8 cellular contexts compared by ENCODE assay signal in genomic region chr17:40648326-40648968, GRCh38. TPM values are rescaled to one million over a fixed set of nuclear protein-coding genes. Genes with fewer than 3 reads are reported as not detected.
DNase-seq lines count a peak whose midpoint lies in the region; ATAC-seq, FAIRE-seq and TF ChIP-seq lines count a peak whose summit lies in the region.
"Had no signal": no experiment of that assay in that cellular context is flagged by ENCODE, and none has a peak within 500 bp of the region (broad histone marks: within the 10 kb centered on the region; RNA-seq: fewer than 3 reads in every experiment).

No MANE protein-coding gene starts in this region.

- DNase-seq in GM23338 (ENCODE audit: low spot score) (peak; percentile 55), NCI-H2171 treated with DMSO at 0.1 percent for 48 hours (lab: John Stamatoyannopoulos, UW) (peak; percentile 40), GM12878 (ENCODE audit: low read depth, low spot score) (no peak), NK-92 (lab: John Stamatoyannopoulos, UW; ENCODE audit: unreplicated experiment) (no peak)
- no peak for DNase-seq in stimulated activated naive B cell treated with anti-CD40 and anti-IgM and Interleukin-4, amounts not matched to agents 10 μg/mL and 1 μg/mL and 100 μg/mL, for 72 hours

- H3K9me2 ChIP-seq in GM23338 (ENCODE audit: insufficient read depth): no peaks in the 10 kb centered on the region

- H3K36me3 ChIP-seq in GM23338 (ENCODE audit: insufficient read depth): peaks cover 8% of the 10 kb centered on the region; the same call in 1 of the 2 replicates
- no peaks in the 10 kb centered on the region for H3K36me3 ChIP-seq in GM12878 (ENCODE audit: control insufficient read depth in 2 of 2, insufficient read depth in 2 of 2, low read length in 1 of 2)
- H3K36me3 ChIP-seq in iPS-20b (ENCODE audit: insufficient read depth, low read depth, low read length): peaks cover 21% of the 10 kb centered on the region

- SMC1A ChIA-PET in GM12878 (lab: Charles Lee; ENCODE audit: uncharacterized antibody, unreplicated experiment): interaction anchor here (0.7 to 1.4 kb wide), 4 partner anchors 24 to 31 kb away, joined by 3 to 4 read pairs (median 4); no protein-coding TSS in a partner anchor

- H3K36me3 Mint-ChIP-seq in GM23338 (ENCODE audit: low read depth): peaks cover 18% of the 10 kb centered on the region
- peaks cover 10 to 15% of the 10 kb centered on the region in 2 donors for H3K36me3 Mint-ChIP-seq in stimulated activated naive B cell treated with anti-CD40 and anti-IgM and Interleukin-4, amounts not matched to agents 10 μg/mL and 1 μg/mL and 100 μg/mL, for 72 hours

- no peaks in the 10 kb centered on the region for H3F3A ChIP-seq in GM23338 (replicated peaks; ENCODE audit: low read depth)

- no peak for FAIRE-seq in GM12878 (lab: Jason Lieb, UNC)

- TF ChIP-seq RAD21 in GM12878 (IDR thresholded peaks at IDR 0.05; ENCODE audit: insufficient read depth, low read depth, low read length): no peak

- 11% methylated on average over 33 of the region's 33 CpGs for WGBS in GM12878 (ENCODE audit: insufficient coverage, insufficient replicate concordance, low lambda C conversion rate, missing lambda C conversion rate)

- no peaks in the 10 kb centered on the region for H3K27me3 ChIP-seq in GM23338 (ENCODE audit: insufficient read depth)
- no peaks in the 10 kb centered on the region for H3K27me3 ChIP-seq in GM12878 (replicated peaks in 1 of 2; ENCODE audit: control insufficient read depth in 2 of 2, insufficient read depth in 2 of 2, low read length in 1 of 2)
- H3K27me3 ChIP-seq in iPS-20b (ENCODE audit: insufficient read depth, low read length): peaks cover 5% of the 10 kb centered on the region; the same call in 1 of the 2 replicates

- H4K20me1 ChIP-seq in GM23338 (replicated peaks; ENCODE audit: insufficient read depth) (no peaks in the 10 kb centered on the region), GM12878 (ENCODE audit: control insufficient read depth, insufficient read depth) (no peaks in the 10 kb centered on the region)

- peak overlapping the region; percentile 97 for H3K27ac ChIP-seq in GM23338 (ENCODE audit: low read depth)
- H3K27ac ChIP-seq in GM12878 (ENCODE audit: control insufficient read depth, insufficient read depth): peak overlapping the region; percentile 98
- peak overlapping the region; percentile 95 for H3K27ac ChIP-seq in iPS-20b (ENCODE audit: low read length)

- TF ChIP-seq CTCF in GM23338 (conservative IDR thresholded peaks at IDR 0.05; ENCODE audit: low read depth in 2 of 2) (no peak), GM12878 (IDR thresholded peaks at IDR 0.05 in 2 of 3, conservative IDR thresholded peaks at IDR 0.05 in 1 of 3; ENCODE audit: control insufficient read depth in 2 of 3, extremely low read depth in 1 of 3, insufficient read depth in 1 of 3, low read depth in 3 of 3, low read length in 3 of 3) (no peak)

- H2AFZ ChIP-seq in GM23338 (peak overlapping the region; percentile 96), GM12878 (ENCODE audit: control insufficient read depth, low read depth, low read length) (peak overlapping the region; percentile 96)

- H3K4me1 Mint-ChIP-seq in GM23338: peaks cover 8% of the 10 kb centered on the region; the same call in 2 of the 3 replicates
- peaks cover 11 to 26% of the 10 kb centered on the region in 2 donors for H3K4me1 Mint-ChIP-seq in stimulated activated naive B cell treated with anti-CD40 and anti-IgM and Interleukin-4, amounts not matched to agents 10 μg/mL and 1 μg/mL and 100 μg/mL, for 72 hours

- RAD21 ChIA-PET in GM12878 (lab: Charles Lee; ENCODE audit: unreplicated experiment): interaction anchor here (0.7 to 4.4 kb wide), 3 partner anchors 23 to 143 kb away, joined by 3 to 37 read pairs (median 16); no protein-coding TSS in a partner anchor

- no peak for TF ChIP-seq EP300 in GM12878 (IDR thresholded peaks at IDR 0.05; ENCODE audit: borderline replicate concordance in 1 of 2, control insufficient read depth in 1 of 2, low read depth in 2 of 2, low read length in 2 of 2)

- POLR2A ChIA-PET in GM12878 (lab: Charles Lee): interaction anchor here (0.6 to 1.1 kb wide), 2 partner anchors 33 to 85 kb away, joined by 3 to 5 read pairs; no protein-coding TSS in a partner anchor

- no peak; the same call in 1 of the 2 replicates for TF ChIP-seq POLR2A in GM12878 (IDR thresholded peaks at IDR 0.05; ENCODE audit: low read depth, low read length)

- H3K4me1 ChIP-seq in GM23338 (ENCODE audit: insufficient read depth) (peaks cover 6% of the 10 kb centered on the region; the same call in 1 of the 2 replicates), GM12878 (ENCODE audit: control insufficient read depth, insufficient read depth, low read length) (no peaks in the 10 kb centered on the region), iPS-20b (ENCODE audit: insufficient read depth, low read length) (peaks cover 13% of the 10 kb centered on the region)

- H3K4me3 ChIP-seq in GM08714 (ENCODE audit: low read length) (peak overlapping the region; percentile 91), GM23338 (peak overlapping the region; percentile 90), GM12878 (peak overlapping the region; percentile 89), iPS-20b (ENCODE audit: low read length) (peak overlapping the region; percentile 100)

- in situ Hi-C loops in GM12878 (cut with MboI): no loop called here

- CTCF ChIA-PET in GM12878 (lab: Yijun Ruan, JAX): interaction anchor here (0.6 to 5.8 kb wide), 4 partner anchors 8 to 142 kb away, joined by 3 to 36 read pairs (median 4); no protein-coding TSS in a partner anchor

- peak overlapping the region; percentile 83 for H3K4me2 ChIP-seq in GM23338
- peak overlapping the region; percentile 75 for H3K4me2 ChIP-seq in GM12878 (ENCODE audit: control insufficient read depth, insufficient read depth)

- peak overlapping the region; percentile 95 for H3K9ac ChIP-seq in GM12878 (ENCODE audit: control insufficient read depth, insufficient read depth, low read length)
- H3K9ac ChIP-seq in iPS-20b (ENCODE audit: low read depth, low read length): peak overlapping the region; percentile 100

- intact Hi-C loops in GM12878 (cut with micrococcal nuclease; ENCODE audit: unreplicated experiment): loop anchor here (5.0 kb wide), 1 partner anchor 79 kb away; no protein-coding TSS in a partner anchor

- H3K27ac Mint-ChIP-seq in GM23338: peak overlapping the region; percentile 100
- peak overlapping the region; percentile 100 for H3K27ac Mint-ChIP-seq in stimulated activated naive B cell treated with anti-CD40 and anti-IgM and Interleukin-4, amounts not matched to agents 10 μg/mL and 1 μg/mL and 100 μg/mL, for 72 hours

- TSS peak; percentile 88 for BruUV-seq in GM12878 (replicated peaks; lab: Mats Ljungman, UMichigan)

- H3K79me2 ChIP-seq in GM23338 (replicated peaks; ENCODE audit: insufficient read depth) (peaks cover 40% of the 10 kb centered on the region), GM12878 (ENCODE audit: control insufficient read depth, insufficient read depth, low read length) (peaks cover 37% of the 10 kb centered on the region)

- ATAC-seq in GM23338 (peak; percentile 57), GM12878 (peak; percentile 44)
- ATAC-seq in stimulated activated naive B cell treated with anti-CD40 and anti-IgM and Interleukin-4, amounts not matched to agents 10 μg/mL and 1 μg/mL and 100 μg/mL, for 72 hours (replicated peaks): peak; percentile 33 to 38

- peak overlapping the region; percentile 83 for H3K4me3 Mint-ChIP-seq in GM23338
- H3K4me3 Mint-ChIP-seq in stimulated activated naive B cell treated with anti-CD40 and anti-IgM and Interleukin-4, amounts not matched to agents 10 μg/mL and 1 μg/mL and 100 μg/mL, for 72 hours: peak overlapping the region; percentile 92 to 95

- H3K27me3 Mint-ChIP-seq in GM23338 (ENCODE audit: insufficient read depth, low read depth, poor library complexity): no peaks in the 10 kb centered on the region
- H3K27me3 Mint-ChIP-seq in stimulated activated naive B cell treated with anti-CD40 and anti-IgM and Interleukin-4, amounts not matched to agents 10 μg/mL and 1 μg/mL and 100 μg/mL, for 72 hours: no peaks in the 10 kb centered on the region

- H3K9me3 Mint-ChIP-seq in GM23338: no peaks in the 10 kb centered on the region
- no peaks in the 10 kb centered on the region for H3K9me3 Mint-ChIP-seq in stimulated activated naive B cell treated with anti-CD40 and anti-IgM and Interleukin-4, amounts not matched to agents 10 μg/mL and 1 μg/mL and 100 μg/mL, for 72 hours

- H3K9me3 ChIP-seq in GM12878 (replicated peaks; ENCODE audit: control insufficient read depth, insufficient read depth, low read length): no peaks in the 10 kb centered on the region
- H3K9me3 ChIP-seq in iPS-20b (ENCODE audit: insufficient read depth, low read depth, low read length): no peaks in the 10 kb centered on the region

RNA-seq across cellular contexts. Expression of gene SMARCE1, which starts 0.8 kb away (rescaled TPM):
- total RNA-seq in GM23338 (2014; rRNA removed; shearing (Covaris generic)): 77.6 and 101 TPM in 2 replicates
- polyA plus RNA-seq in GM23338 (2016; fragmentation: Nextera tagmentation; extraction: Ambion mirVana) (230 and 258 TPM in 2 replicates), GM12878 (2011; rRNA removed) (87.9 and 109 TPM in 2 replicates), GM12878 (2014; fragmentation: Illumina TruSeq; extraction: Trizol) (171 and 201 TPM in 2 replicates), GM12878 (2014; fragmentation: Nextera tagmentation; extraction: Ambion mirVana) (100 to 1,000 TPM; 124 to 145 TPM), GM12878 (2014; rRNA removed) (92.9 and 95.7 TPM in 2 replicates), GM12878 (2016; fragmentation: Nextera tagmentation; extraction: Ambion mirVana) (100 to 1,000 TPM; 184 to 191 TPM)
- 209 and 233 TPM in 2 replicates for total RNA-seq in GM12878 (2013; cell fraction: nucleolus; rRNA removed)
- total RNA-seq in GM12878 (2014; rRNA removed) (91.5 and 109 TPM in 2 replicates), GM12878 (2014; rRNA removed; fragmentation: Illumina TruSeq; extraction: Trizol) (137 and 141 TPM in 2 replicates), GM12878 (2021) (114 and 123 TPM in 2 replicates)
- 58.9 TPM for polyA plus RNA-seq in GM12878 (2011; ENCODE audit: low read depth)
- polyA plus RNA-seq in GM12878 (2011; cell fraction: cytosol; rRNA removed): 35.1 and 38.7 TPM in 2 replicates
- 55.5 and 60.3 TPM in 2 replicates for polyA plus RNA-seq in GM12878 (2011; cell fraction: nucleus; rRNA removed)
- polyA plus RNA-seq in GM12878 (2012): 72.6 and 83.4 TPM in 2 replicates
- 44.1 and 64.2 TPM in 2 replicates for polyA minus RNA-seq in GM12878 (2011; rRNA and poly(A)+ RNA removed)
- 21.4 and 21.6 TPM in 2 replicates for polyA minus RNA-seq in GM12878 (2011; cell fraction: cytosol; rRNA and poly(A)+ RNA removed)
- 84.5 and 113 TPM in 2 replicates for polyA minus RNA-seq in GM12878 (2011; cell fraction: nucleus; rRNA and poly(A)+ RNA removed)

RNA-seq across cellular contexts. Expression of gene KRT222, which starts 16.5 kb away (rescaled TPM):
- total RNA-seq in GM23338 (2014; rRNA removed; shearing (Covaris generic)): 0.12 TPM in 1 of 2 replicates, not detected in the other
- polyA plus RNA-seq in GM23338 (2016; fragmentation: Nextera tagmentation; extraction: Ambion mirVana) (0.49 TPM in 1 of 2 replicates, not detected in the other), GM12878 (2011; rRNA removed) (6.4 and 10.6 TPM in 2 replicates), GM12878 (2014; fragmentation: Illumina TruSeq; extraction: Trizol) (0.44 and 1.1 TPM in 2 replicates), GM12878 (2014; fragmentation: Nextera tagmentation; extraction: Ambion mirVana) (under 1 TPM; 0.74 to 0.95 TPM), GM12878 (2014; rRNA removed) (0.20 and 0.32 TPM in 2 replicates), GM12878 (2016; fragmentation: Nextera tagmentation; extraction: Ambion mirVana) (under 1 TPM in 1 of 2 experiments, not detected in 1; 0.31 TPM)
- total RNA-seq in GM12878 (2013; cell fraction: nucleolus; rRNA removed): 0.39 TPM in 1 of 2 replicates, not detected in the other
- total RNA-seq in GM12878 (2014; rRNA removed) (0.51 and 0.60 TPM in 2 replicates), GM12878 (2014; rRNA removed; fragmentation: Illumina TruSeq; extraction: Trizol) (0.37 and 0.54 TPM in 2 replicates), GM12878 (2021) (0.08 and 0.21 TPM in 2 replicates)
- not detected for polyA plus RNA-seq in GM12878 (2011; ENCODE audit: low read depth)
- polyA plus RNA-seq in GM12878 (2011; cell fraction: cytosol; rRNA removed): 1.6 and 2.3 TPM in 2 replicates
- polyA plus RNA-seq in GM12878 (2011; cell fraction: nucleus; rRNA removed): 1.9 and 2.4 TPM in 2 replicates
- polyA plus RNA-seq in GM12878 (2012): not detected in 2 replicates
- 0.93 and 0.95 TPM in 2 replicates for polyA minus RNA-seq in GM12878 (2011; rRNA and poly(A)+ RNA removed)
- 0.94 and 1.1 TPM in 2 replicates for polyA minus RNA-seq in GM12878 (2011; cell fraction: cytosol; rRNA and poly(A)+ RNA removed)
- 2.3 and 2.9 TPM in 2 replicates for polyA minus RNA-seq in GM12878 (2011; cell fraction: nucleus; rRNA and poly(A)+ RNA removed)

RNA-seq across cellular contexts. Expression of gene KRT24, which starts 55.1 kb away (rescaled TPM):
- not detected in 2 replicates for total RNA-seq in GM23338 (2014; rRNA removed; shearing (Covaris generic))
- polyA plus RNA-seq in GM23338 (2016; fragmentation: Nextera tagmentation; extraction: Ambion mirVana) (not detected in 2 replicates), GM12878 (2011; rRNA removed) (not detected in 2 replicates), GM12878 (2014; fragmentation: Illumina TruSeq; extraction: Trizol) (not detected in 2 replicates), GM12878 (2014; fragmentation: Nextera tagmentation; extraction: Ambion mirVana) (not detected), GM12878 (2014; rRNA removed) (not detected in 2 replicates), GM12878 (2016; fragmentation: Nextera tagmentation; extraction: Ambion mirVana) (not detected)
- not detected in 2 replicates for total RNA-seq in GM12878 (2013; cell fraction: nucleolus; rRNA removed)
- total RNA-seq in GM12878 (2014; rRNA removed) (not detected in 2 replicates), GM12878 (2014; rRNA removed; fragmentation: Illumina TruSeq; extraction: Trizol) (not detected in 2 replicates), GM12878 (2021) (not detected in 2 replicates)
- not detected for polyA plus RNA-seq in GM12878 (2011; ENCODE audit: low read depth)
- polyA plus RNA-seq in GM12878 (2011; cell fraction: cytosol; rRNA removed): not detected in 2 replicates
- polyA plus RNA-seq in GM12878 (2011; cell fraction: nucleus; rRNA removed): not detected in 2 replicates
- not detected in 2 replicates for polyA plus RNA-seq in GM12878 (2012)
- not detected in 2 replicates for polyA minus RNA-seq in GM12878 (2011; rRNA and poly(A)+ RNA removed)
- polyA minus RNA-seq in GM12878 (2011; cell fraction: cytosol; rRNA and poly(A)+ RNA removed): not detected in 2 replicates
- not detected in 2 replicates for polyA minus RNA-seq in GM12878 (2011; cell fraction: nucleus; rRNA and poly(A)+ RNA removed)
- total RNA-seq: dermis microvascular lymphatic vessel endothelial cell had no signal

Comparison
In these comparisons a context has a peak if more than half of its experiments do, and no peak if none do; other contexts are left out.
1. DNase-seq: peak in GM23338 (single experiment) and NCI-H2171 treated with DMSO at 0.1 percent for 48 hours (single experiment); none in GM12878 (single experiment), stimulated activated naive B cell treated with anti-CD40 and anti-IgM and Interleukin-4, amounts not matched to agents 10 μg/mL and 1 μg/mL and 100 μg/mL, for 72 hours (single experiment) and NK-92 (single experiment).
2. Peak in every context shown above with its lines, with median percentiles within 50 percentile points of each other: H3K4me3 ChIP-seq, ATAC-seq and H3K27ac ChIP-seq.